In the genomic region with DNA sequence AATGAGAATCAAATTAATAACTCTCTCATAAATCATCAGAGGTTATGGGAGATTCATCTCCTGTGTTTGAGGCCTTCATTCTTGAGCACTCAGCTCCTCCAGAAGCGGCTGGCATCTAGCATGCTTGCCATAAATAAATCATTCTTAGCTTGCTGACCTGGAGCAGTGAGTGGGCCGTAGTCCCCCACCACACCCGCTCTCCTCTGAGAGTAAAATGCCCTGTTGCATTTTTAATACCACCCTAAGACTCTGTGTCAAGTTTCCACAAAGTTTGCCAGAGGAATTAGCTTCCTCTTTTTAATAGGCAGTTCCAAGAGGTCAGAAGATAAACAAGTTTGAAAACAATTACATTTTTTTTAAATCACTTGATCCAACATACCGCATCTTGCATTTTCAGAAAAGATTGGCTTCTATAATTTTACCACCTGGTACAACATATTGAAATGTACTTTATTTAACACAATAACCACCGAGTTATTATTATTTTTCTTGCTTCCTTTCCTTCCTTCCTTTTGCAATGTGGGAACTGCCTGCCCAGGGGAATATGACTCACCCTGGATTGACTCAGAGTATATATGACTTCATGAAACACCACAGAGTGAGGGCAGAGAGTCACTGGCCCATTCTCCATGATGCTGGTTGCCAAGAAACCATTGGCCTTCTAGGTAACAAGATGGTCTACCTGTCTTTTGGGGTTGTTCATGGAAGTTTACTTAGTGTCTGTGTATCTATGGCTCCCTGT, we compare ENCODE assay signal across 9 cellular contexts. TPM values are rescaled to one million over a fixed set of nuclear protein-coding genes. Genes with fewer than 3 reads are reported as not detected.
DNase-seq lines count a peak whose midpoint lies in the region; TF ChIP-seq lines count a peak whose summit lies in the region.
"Had no signal": no experiment of that assay in that cellular context is flagged by ENCODE, and none has a peak within 500 bp of the region (broad histone marks: within the 10 kb centered on the region; RNA-seq: fewer than 3 reads in every experiment).

No MANE protein-coding gene starts in this region.

- no peaks in the 10 kb centered on the region for H3K36me3 Mint-ChIP-seq in activated CD4-positive, alpha-beta T cell treated with anti-CD3 and anti-CD28 coated beads, Interleukin-2, amount 10 ng/mL, durations not matched to agents 24 days and 14 days (ENCODE audit: low read depth)
- no peaks in the 10 kb centered on the region for H3K36me3 Mint-ChIP-seq in activated T-helper 2 cell treated with anti-CD3 and anti-CD28 coated beads, Interferon-gamma antibody, Interleukin-2, Interleukin-4, amounts not matched to agents 10 μg/mL and 5 μg/mL and 100 μg/mL, durations not matched to agents 14 hours and 24 hours and 36 hours (ENCODE audit: low read depth)
- H3K36me3 Mint-ChIP-seq: naive B cell had no signal

- no peak for TF ChIP-seq CTCF in thyroid gland (IDR thresholded peaks at IDR 0.05)

- intact Hi-C loops in activated CD4-positive, alpha-beta T cell treated with anti-CD3 and anti-CD28 coated beads, Interleukin-2, amount 10 ng/mL, durations not matched to agents 24 days and 14 days (cut with micrococcal nuclease): no loop called here
- intact Hi-C loops in activated T-helper 2 cell treated with anti-CD3 and anti-CD28 coated beads, Interferon-gamma antibody, Interleukin-2, Interleukin-4, amounts not matched to agents 10 μg/mL and 5 μg/mL and 100 μg/mL, durations not matched to agents 14 hours and 24 hours and 36 hours (cut with micrococcal nuclease): loop anchor here (5.0 kb wide), 1 partner anchor 367 kb away; no protein-coding TSS in a partner anchor
- intact Hi-C loops in thyroid gland (cut with DNase I): no loop called here

- WGBS in thyroid gland, 2 donors: 65 to 72% methylated on average over 5 of the region's 5 CpGs

- no peak overlapping the region for H3K4me3 Mint-ChIP-seq in activated CD4-positive, alpha-beta T cell treated with anti-CD3 and anti-CD28 coated beads, Interleukin-2, amount 10 ng/mL, durations not matched to agents 24 days and 14 days
- H3K4me3 Mint-ChIP-seq in activated T-helper 2 cell treated with anti-CD3 and anti-CD28 coated beads, Interferon-gamma antibody, Interleukin-2, Interleukin-4, amounts not matched to agents 10 μg/mL and 5 μg/mL and 100 μg/mL, durations not matched to agents 14 hours and 24 hours and 36 hours (ENCODE audit: low read depth): no peak overlapping the region
- H3K4me3 Mint-ChIP-seq: naive B cell had no signal

- H3K4me3 ChIP-seq in thyroid gland (replicated peaks in 1 of 3): no peak overlapping the region

- peaks cover 3% of the 10 kb centered on the region for H3K4me1 Mint-ChIP-seq in activated CD4-positive, alpha-beta T cell treated with anti-CD3 and anti-CD28 coated beads, Interleukin-2, amount 10 ng/mL, durations not matched to agents 24 days and 14 days
- peaks cover 6% of the 10 kb centered on the region for H3K4me1 Mint-ChIP-seq in activated T-helper 2 cell treated with anti-CD3 and anti-CD28 coated beads, Interferon-gamma antibody, Interleukin-2, Interleukin-4, amounts not matched to agents 10 μg/mL and 5 μg/mL and 100 μg/mL, durations not matched to agents 14 hours and 24 hours and 36 hours (ENCODE audit: low read depth)
- H3K4me1 Mint-ChIP-seq: naive B cell had no signal

- H3K27ac ChIP-seq in thyroid gland: peak overlapping the region in 2 of 3 donors; percentile 8 to 37

- DNase-seq in activated CD4-positive, alpha-beta T cell treated with anti-CD3 and anti-CD28 coated beads, Interleukin-2, amount 50 U/mL, for 48 hours: peak; percentile 9 to 36
- no peak for DNase-seq in activated CD4-positive, alpha-beta T cell treated with anti-CD3 and anti-CD28 coated beads, Interleukin-2, amount 10 ng/mL, durations not matched to agents 24 days and 14 days
- no peak for DNase-seq in activated T-helper 2 cell treated with anti-CD3 and anti-CD28 coated beads, Interferon-gamma antibody, Interleukin-2, Interleukin-4, amounts not matched to agents 10 μg/mL and 5 μg/mL and 100 μg/mL, durations not matched to agents 14 hours and 24 hours and 36 hours (ENCODE audit: low spot score)
- DNase-seq in iris pigment epithelial cell (ENCODE audit: low read depth) (peak; percentile 88), thyroid gland (no peak), D341Med (ENCODE audit: low spot score) (no peak), anterior cingulate cortex (lab: John Stamatoyannopoulos, UW) (no peak)
- no peak for DNase-seq in stimulated activated naive CD4-positive, alpha-beta T cell treated with Interleukin-2 at 50 U/mL for 16 hours (lab: John Stamatoyannopoulos, UW)
- DNase-seq: naive B cell had no signal

- no peaks in the 10 kb centered on the region for H3K27me3 ChIP-seq in thyroid gland

- no peak for TF ChIP-seq POLR2A in thyroid gland (IDR thresholded peaks at IDR 0.05)

- H3K9me3 Mint-ChIP-seq in activated CD4-positive, alpha-beta T cell treated with anti-CD3 and anti-CD28 coated beads, Interleukin-2, amount 10 ng/mL, durations not matched to agents 24 days and 14 days: no peaks in the 10 kb centered on the region
- H3K9me3 Mint-ChIP-seq in activated T-helper 2 cell treated with anti-CD3 and anti-CD28 coated beads, Interferon-gamma antibody, Interleukin-2, Interleukin-4, amounts not matched to agents 10 μg/mL and 5 μg/mL and 100 μg/mL, durations not matched to agents 14 hours and 24 hours and 36 hours: no peaks in the 10 kb centered on the region
- H3K9me3 Mint-ChIP-seq: naive B cell had no signal

- H3K27ac Mint-ChIP-seq in activated CD4-positive, alpha-beta T cell treated with anti-CD3 and anti-CD28 coated beads, Interleukin-2, amount 10 ng/mL, durations not matched to agents 24 days and 14 days: no peak overlapping the region
- H3K27ac Mint-ChIP-seq in activated T-helper 2 cell treated with anti-CD3 and anti-CD28 coated beads, Interferon-gamma antibody, Interleukin-2, Interleukin-4, amounts not matched to agents 10 μg/mL and 5 μg/mL and 100 μg/mL, durations not matched to agents 14 hours and 24 hours and 36 hours: peak overlapping the region; percentile 33
- H3K27ac Mint-ChIP-seq: naive B cell had no signal

- H3K27me3 Mint-ChIP-seq in activated CD4-positive, alpha-beta T cell treated with anti-CD3 and anti-CD28 coated beads, Interleukin-2, amount 10 ng/mL, durations not matched to agents 24 days and 14 days: no peaks in the 10 kb centered on the region
- peaks cover 10% of the 10 kb centered on the region for H3K27me3 Mint-ChIP-seq in activated T-helper 2 cell treated with anti-CD3 and anti-CD28 coated beads, Interferon-gamma antibody, Interleukin-2, Interleukin-4, amounts not matched to agents 10 μg/mL and 5 μg/mL and 100 μg/mL, durations not matched to agents 14 hours and 24 hours and 36 hours (ENCODE audit: low read depth)

- H3K36me3 ChIP-seq in thyroid gland: no peaks in the 10 kb centered on the region

- peaks cover 0 to 3% of the 10 kb centered on the region in 2 donors for H3K4me1 ChIP-seq in thyroid gland

- no peaks in the 10 kb centered on the region for H3K9me3 ChIP-seq in thyroid gland

RNA-seq across cellular contexts. Expression of a gene that starts 29.4 kb away (rescaled TPM):
- 1.1 and 2.0 TPM in 2 replicates for total RNA-seq in activated CD4-positive, alpha-beta T cell treated with anti-CD3 and anti-CD28 coated beads, Interleukin-2, amount 10 ng/mL, durations not matched to agents 24 days and 14 days
- 3.0 and 3.8 TPM in 2 replicates for total RNA-seq in activated T-helper 2 cell treated with anti-CD3 and anti-CD28 coated beads, Interferon-gamma antibody, Interleukin-2, Interleukin-4, amounts not matched to agents 10 μg/mL and 5 μg/mL and 100 μg/mL, durations not matched to agents 14 hours and 24 hours and 36 hours
- 10 to 100 TPM; 10.5 to 15.5 (median 11.7) TPM for total RNA-seq in thyroid gland

Comparison
In these comparisons a context has a peak if more than half of its experiments do, and no peak if none do; other contexts are left out.
1. DNase-seq: peak in activated CD4-positive, alpha-beta T cell treated with anti-CD3 and anti-CD28 coated beads, Interleukin-2, amount 50 U/mL, for 48 hours (2 of 2) and iris pigment epithelial cell (single experiment); none in activated CD4-positive, alpha-beta T cell treated with anti-CD3 and anti-CD28 coated beads, Interleukin-2, amount 10 ng/mL, durations not matched to agents 24 days and 14 days (single experiment), activated T-helper 2 cell treated with anti-CD3 and anti-CD28 coated beads, Interferon-gamma antibody, Interleukin-2, Interleukin-4, amounts not matched to agents 10 μg/mL and 5 μg/mL and 100 μg/mL, durations not matched to agents 14 hours and 24 hours and 36 hours (single experiment), thyroid gland (0 of 2), D341Med (single experiment), anterior cingulate cortex (0 of 58) and stimulated activated naive CD4-positive, alpha-beta T cell treated with Interleukin-2 at 50 U/mL for 16 hours (single experiment).